15 cellular contexts compared by ENCODE assay signal in genomic region chr4:160848901-160849735, GRCh38.
DNase-seq lines count a peak whose midpoint lies in the region; ATAC-seq, FAIRE-seq and TF ChIP-seq lines count a peak whose summit lies in the region.
"Had no signal": no experiment of that assay in that cellular context is flagged by ENCODE, and none has a peak within 500 bp of the region (broad histone marks: within the 10 kb centered on the region; RNA-seq: fewer than 3 reads in every experiment).

No MANE protein-coding gene starts in this region.

- POLR2A ChIA-PET in A549 (lab: Yijun Ruan, JAX), result no interaction called here
- POLR2A ChIA-PET in HEK293T (lab: Yijun Ruan, JAX), result no interaction called here

- H3K4me1 Mint-ChIP-seq in activated naive CD4-positive, alpha-beta T cell treated with anti-CD3 and anti-CD28 coated beads, Interleukin-2, amount 10 ng/mL, durations not matched to agents 7 days and 5 days, result no peaks in the 10 kb centered on the region

- peak overlapping the region; percentile 72 to 84 for H3K27ac ChIP-seq in A549
- no peak overlapping the region for H3K27ac ChIP-seq in mesendoderm (ENCODE audit: low read depth, low read length)
- no peak overlapping the region for H3K27ac ChIP-seq in osteoblast (ENCODE audit: low read depth, low read length)
- no peak overlapping the region for H3K27ac ChIP-seq in foreskin keratinocyte

- CTCF ChIA-PET in A549 (lab: Yijun Ruan, JAX), result interaction anchor here (0.7 kb wide), 1 partner anchor 238 kb away, joined by 3 read pairs; no protein-coding TSS in a partner anchor
- CTCF ChIA-PET in HEK293T (lab: Yijun Ruan, JAX), result no interaction called here
- CTCF ChIA-PET in activated naive CD4-positive, alpha-beta T cell treated with anti-CD3 and anti-CD28 coated beads, Interleukin-2, amount 10 ng/mL, durations not matched to agents 7 days and 5 days (lab: Charles Lee), result no interaction called here

- no peak for TF ChIP-seq POLR2A in A549 (IDR thresholded peaks at IDR 0.05; ENCODE audit: low read length)

- no peak overlapping the region for H4K8ac ChIP-seq in mesendoderm (ENCODE audit: low read depth, low read length)

- no peak overlapping the region for H2BK15ac ChIP-seq in mesendoderm (replicated peaks; ENCODE audit: low read depth)

- no peak overlapping the region for H2AFZ ChIP-seq in osteoblast (ENCODE audit: low read length)

- 5% methylated on average over 8 of the region's 8 CpGs for WGBS in A549 (ENCODE audit: missing lambda C conversion rate)
- no CpG with 5 or more reads among the region's 8 CpGs for WGBS in mesendoderm (ENCODE audit: extremely low coverage, insufficient coverage, low lambda C conversion rate)

- H3K9ac ChIP-seq in mesendoderm (ENCODE audit: low read length), result no peak overlapping the region

- H3K4ac ChIP-seq in mesendoderm (ENCODE audit: low read depth, low read length), result no peak overlapping the region

- H3K36me3 ChIP-seq in mesendoderm (ENCODE audit: control insufficient read depth, insufficient read depth, low read length) (no peaks in the 10 kb centered on the region), osteoblast (ENCODE audit: insufficient read depth, low read length) (no peaks in the 10 kb centered on the region)

- H3K18ac ChIP-seq in mesendoderm (ENCODE audit: low read length), result no peak overlapping the region

- no peak overlapping the region for H2BK5ac ChIP-seq in mesendoderm (ENCODE audit: low read length)

- TF ChIP-seq CTCF in A549 (IDR thresholded peaks at IDR 0.05) (no peak), astrocyte of the spinal cord (IDR thresholded peaks at IDR 0.05; ENCODE audit: low read depth, low read length) (no peak), osteoblast (IDR thresholded peaks at IDR 0.05; ENCODE audit: extremely low read depth, low read depth, low read length) (no peak), foreskin keratinocyte (conservative IDR thresholded peaks at IDR 0.05) (no peak)

- no peak overlapping the region for H2AK5ac ChIP-seq in mesendoderm (ENCODE audit: low read length)

- no peaks in the 10 kb centered on the region for H3K79me1 ChIP-seq in mesendoderm (ENCODE audit: low read length)

- peaks cover 9% of the 10 kb centered on the region; the same call in 1 of the 3 replicates for H3K4me1 ChIP-seq in A549
- no peaks in the 10 kb centered on the region for H3K4me1 ChIP-seq in mesendoderm (ENCODE audit: control insufficient read depth, low read depth, low read length)
- no peaks in the 10 kb centered on the region for H3K4me1 ChIP-seq in osteoblast (ENCODE audit: insufficient read depth, low read length)
- H3K4me1 ChIP-seq in foreskin keratinocyte, result no peaks in the 10 kb centered on the region

- H2BK120ac ChIP-seq in mesendoderm (ENCODE audit: low read depth, low read length), result no peak overlapping the region

- H3K27ac Mint-ChIP-seq in activated naive CD4-positive, alpha-beta T cell treated with anti-CD3 and anti-CD28 coated beads, Interleukin-2, amount 10 ng/mL, durations not matched to agents 7 days and 5 days, result no peak overlapping the region
- H3K27ac Mint-ChIP-seq: activated CD4-positive, alpha-beta memory T cell treated with anti-CD3 and anti-CD28 coated beads for 36 hours had no signal

- no peak for FAIRE-seq in A549 (lab: Jason Lieb, UNC)

- no peak overlapping the region for H3K23ac ChIP-seq in mesendoderm (ENCODE audit: low read length)

- peak in 1 of 2 experiments; percentile 51 for DNase-seq in A549 (ENCODE audit: low read depth in 1 of 2, low spot score in 1 of 2)
- peak; percentile 7 for DNase-seq in HEK293T (ENCODE audit: extremely low spot score)
- peak; percentile 56 for DNase-seq in astrocyte of the spinal cord (ENCODE audit: low read depth, low spot score)
- DNase-seq in mesendoderm, result peak; percentile 60
- no peak for DNase-seq in activated naive CD4-positive, alpha-beta T cell treated with anti-CD3 and anti-CD28 coated beads, Interleukin-2, amount 10 ng/mL, durations not matched to agents 7 days and 5 days
- DNase-seq in osteoblast (ENCODE audit: insufficient read length, low spot score, missing footprints), result no peak
- DNase-seq in central memory CD4-positive, alpha-beta T cell, result no peak
- DNase-seq in foreskin keratinocyte, result no peak
- DNase-seq: activated CD4-positive, alpha-beta memory T cell treated with anti-CD3 and anti-CD28 coated beads for 36 hours; activated effector memory CD4-positive, alpha-beta T cell treated with anti-CD3 and anti-CD28 coated beads, Interleukin-2, amount 50 U/mL, for 16 hours; erythroblast; GF-D8; H7; posterior cingulate gyrus; T-helper 9 cell had no signal

- H3K9me3 Mint-ChIP-seq in activated naive CD4-positive, alpha-beta T cell treated with anti-CD3 and anti-CD28 coated beads, Interleukin-2, amount 10 ng/mL, durations not matched to agents 7 days and 5 days, result peaks cover 3% of the 10 kb centered on the region

- H4K20me1 ChIP-seq in osteoblast (ENCODE audit: insufficient read depth, low read length), result no peaks in the 10 kb centered on the region

- no peaks in the 10 kb centered on the region for H3K27me3 Mint-ChIP-seq in activated naive CD4-positive, alpha-beta T cell treated with anti-CD3 and anti-CD28 coated beads, Interleukin-2, amount 10 ng/mL, durations not matched to agents 7 days and 5 days
- H3K27me3 Mint-ChIP-seq: activated CD4-positive, alpha-beta memory T cell treated with anti-CD3 and anti-CD28 coated beads for 36 hours had no signal

- H3K56ac ChIP-seq in mesendoderm (ENCODE audit: low read length), result no peak overlapping the region

- H3K79me2 ChIP-seq in mesendoderm (ENCODE audit: control insufficient read depth, insufficient read depth, low read length), result no peaks in the 10 kb centered on the region
- no peaks in the 10 kb centered on the region for H3K79me2 ChIP-seq in osteoblast (ENCODE audit: insufficient read depth, low read length)

- no peaks in the 10 kb centered on the region for H3K36me3 Mint-ChIP-seq in activated naive CD4-positive, alpha-beta T cell treated with anti-CD3 and anti-CD28 coated beads, Interleukin-2, amount 10 ng/mL, durations not matched to agents 7 days and 5 days
- H3K36me3 Mint-ChIP-seq: activated CD4-positive, alpha-beta memory T cell treated with anti-CD3 and anti-CD28 coated beads for 36 hours had no signal

- H3K4me3 ChIP-seq in A549 (peak overlapping the region; percentile 31), astrocyte of the spinal cord (ENCODE audit: low read depth, low read length) (peak overlapping the region; percentile 28), mesendoderm (ENCODE audit: low read length) (no peak overlapping the region), osteoblast (ENCODE audit: insufficient read depth, low read length) (no peak overlapping the region)

- no peak overlapping the region for H4K5ac ChIP-seq in mesendoderm (ENCODE audit: low read length)

- H3K4me3 Mint-ChIP-seq in activated naive CD4-positive, alpha-beta T cell treated with anti-CD3 and anti-CD28 coated beads, Interleukin-2, amount 10 ng/mL, durations not matched to agents 7 days and 5 days, result no peak overlapping the region
- H3K4me3 Mint-ChIP-seq: activated CD4-positive, alpha-beta memory T cell treated with anti-CD3 and anti-CD28 coated beads for 36 hours had no signal

- H3K4me2 ChIP-seq in A549, result peak overlapping the region; percentile 79
- H3K4me2 ChIP-seq in mesendoderm (ENCODE audit: low read length), result no peak overlapping the region
- H3K4me2 ChIP-seq in osteoblast (ENCODE audit: insufficient read depth, low read length), result no peak overlapping the region

- TF ChIP-seq EP300 in A549 (IDR thresholded peaks at IDR 0.05), result no peak

- ATAC-seq in A549, result peak; percentile 91 to 94
- no peak for ATAC-seq in foreskin keratinocyte

- no peaks in the 10 kb centered on the region for H3K27me3 ChIP-seq in mesendoderm (ENCODE audit: insufficient read depth, low read length, poor library complexity)
- H3K27me3 ChIP-seq in osteoblast (ENCODE audit: insufficient read depth, low read length), result no peaks in the 10 kb centered on the region
- no peaks in the 10 kb centered on the region for H3K27me3 ChIP-seq in foreskin keratinocyte

- in situ Hi-C loops in astrocyte of the spinal cord (cut with HindIII; ENCODE audit: low sequenced_read_pairs), result no loop called here

- H3K9me3 ChIP-seq in A549 (no peaks in the 10 kb centered on the region), osteoblast (ENCODE audit: low read depth, low read length) (no peaks in the 10 kb centered on the region)

- no peak for TF ChIP-seq RAD21 in A549 (conservative IDR thresholded peaks at IDR 0.05 in 1 of 2, IDR thresholded peaks at IDR 0.05 in 1 of 2)

TF ChIP-seq in A549, 52 proteins besides CTCF, POLR2A, EP300 and RAD21 (continues in another document):
- TF ChIP-seq, protein P1, sequence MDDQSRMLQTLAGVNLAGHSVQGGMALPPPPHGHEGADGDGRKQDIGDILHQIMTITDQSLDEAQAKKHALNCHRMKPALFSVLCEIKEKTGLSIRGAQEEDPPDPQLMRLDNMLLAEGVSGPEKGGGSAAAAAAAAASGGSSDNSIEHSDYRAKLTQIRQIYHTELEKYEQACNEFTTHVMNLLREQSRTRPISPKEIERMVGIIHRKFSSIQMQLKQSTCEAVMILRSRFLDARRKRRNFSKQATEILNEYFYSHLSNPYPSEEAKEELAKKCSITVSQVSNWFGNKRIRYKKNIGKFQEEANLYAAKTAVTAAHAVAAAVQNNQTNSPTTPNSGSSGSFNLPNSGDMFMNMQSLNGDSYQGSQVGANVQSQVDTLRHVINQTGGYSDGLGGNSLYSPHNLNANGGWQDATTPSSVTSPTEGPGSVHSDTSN (IDR thresholded peaks at IDR 0.05), result no peak
- TF ChIP-seq EHF (CRISPR knock-in tag; IDR thresholded peaks at IDR 0.05) (no peak), NFE2L2 (conservative IDR thresholded peaks at IDR 0.05; ENCODE audit: low read length) (no peak), BHLHE40 (IDR thresholded peaks at IDR 0.05; ENCODE audit: low read depth, low read length) (no peak), MAFK (IDR thresholded peaks at IDR 0.05; ENCODE audit: partially characterized antibody) (peak; percentile 77), RARB (CRISPR knock-in tag; IDR thresholded peaks at IDR 0.05) (no peak)

TF ChIP-seq in HEK293T, 16 proteins besides CTCF, POLR2A, EP300 and RAD21 (continues in another document):
- TF ChIP-seq L3MBTL2 (conservative IDR thresholded peaks at IDR 0.05) (no peak), FOXA1 (IDR thresholded peaks at IDR 0.05) (no peak), FOXK2 (IDR thresholded peaks at IDR 0.05) (no peak), FOXM1 (IDR thresholded peaks at IDR 0.05; ENCODE audit: borderline replicate concordance) (no peak), LEF1 (IDR thresholded peaks at IDR 0.05; ENCODE audit: borderline replicate concordance) (no peak), HDGF (IDR thresholded peaks at IDR 0.05; ENCODE audit: borderline replicate concordance) (no peak), ARNT (IDR thresholded peaks at IDR 0.05) (no peak), ELF4 (IDR thresholded peaks at IDR 0.05) (no peak)

Comparison
In these comparisons a context has a peak if more than half of its experiments do, and no peak if none do; other contexts are left out.
1. DNase-seq: peak in HEK293T (single experiment), astrocyte of the spinal cord (single experiment) and mesendoderm (single experiment); none in activated naive CD4-positive, alpha-beta T cell treated with anti-CD3 and anti-CD28 coated beads, Interleukin-2, amount 10 ng/mL, durations not matched to agents 7 days and 5 days (single experiment), osteoblast (single experiment), central memory CD4-positive, alpha-beta T cell (single experiment) and foreskin keratinocyte (0 of 2).
2. H3K27ac ChIP-seq: peak in A549 (2 of 2); none in mesendoderm (single experiment), osteoblast (single experiment) and foreskin keratinocyte (single experiment).
3. H3K4me3 ChIP-seq: peak in A549 (single experiment) and astrocyte of the spinal cord (single experiment); none in mesendoderm (single experiment) and osteoblast (single experiment).